ENCODE assay signal across 19 cellular contexts in the genomic region with DNA sequence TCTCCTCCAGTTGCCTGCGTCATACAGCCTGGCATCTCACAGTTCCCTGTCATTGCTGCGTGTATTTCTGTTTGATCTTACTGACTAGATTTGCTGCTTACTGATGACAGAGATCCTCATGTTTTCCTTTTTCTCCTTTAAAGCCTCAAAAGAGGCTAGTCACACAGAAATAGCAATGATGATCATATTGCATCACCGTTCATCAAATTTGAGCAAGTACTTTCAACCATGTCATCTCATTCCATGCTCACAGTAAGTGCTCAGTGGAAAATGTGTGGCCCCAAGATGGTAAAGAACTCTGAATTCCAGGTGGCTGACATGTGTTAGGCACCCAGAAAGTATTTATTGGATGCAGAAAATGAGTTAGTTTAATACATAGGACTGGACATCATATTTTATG.
DNase-seq lines count a peak whose midpoint lies in the region; ATAC-seq, FAIRE-seq and TF ChIP-seq lines count a peak whose summit lies in the region.
"Had no signal": no experiment of that assay in that cellular context is flagged by ENCODE, and none has a peak within 500 bp of the region (broad histone marks: within the 10 kb centered on the region; RNA-seq: fewer than 3 reads in every experiment).

No MANE protein-coding gene starts in this region.

- H3K27me3 Mint-ChIP-seq in dendritic cell treated with granulocyte-macrophage colony-stimulating factor and Interleukin-4, amounts not matched to agents 40 ng/mL and 50 ng/mL, for 4 days, result no peaks in the 10 kb centered on the region
- H3K27me3 Mint-ChIP-seq in naive thymus-derived CD4-positive, alpha-beta T cell, result peaks cover 0 to 26% (median 0%) of the 10 kb centered on the region in 5 donors

- H2AFZ ChIP-seq in HepG2 (ENCODE audit: low read length), result no peak overlapping the region

- no peak for TF ChIP-seq RAD21 in HepG2 (CRISPR knock-in tag; IDR thresholded peaks at IDR 0.05)

- TF ChIP-seq CTCF in HepG2 (CRISPR knock-in tag; IDR thresholded peaks at IDR 0.05), result no peak
- no peak for TF ChIP-seq CTCF in right lobe of liver (IDR thresholded peaks at IDR 0.05)

- ATAC-seq in HepG2, result no peak
- ATAC-seq in right lobe of liver, result no peak
- ATAC-seq in naive thymus-derived CD4-positive, alpha-beta T cell, result no peak
- no peak for ATAC-seq in GM18498 (IDR thresholded peaks at IDR 0.05; ENCODE audit: unreplicated experiment)
- ATAC-seq: HCT116, PC-3 had no signal

- WGBS in HepG2 (ENCODE audit: low lambda C conversion rate), result 91% methylated on average over 3 of the region's 3 CpGs
- WGBS in right lobe of liver (ENCODE audit: insufficient coverage, low coverage, low lambda C conversion rate, missing lambda C conversion rate), result 88% methylated on average over 3 of the region's 3 CpGs

- no peaks in the 10 kb centered on the region for H3K27me3 ChIP-seq in HepG2 (ENCODE audit: control insufficient read depth in 1 of 2, insufficient read depth in 2 of 2, low read length in 2 of 2)
- H3K27me3 ChIP-seq in right lobe of liver, result no peaks in the 10 kb centered on the region
- no peaks in the 10 kb centered on the region for H3K27me3 ChIP-seq in naive thymus-derived CD4-positive, alpha-beta T cell (ENCODE audit: control insufficient read depth in 2 of 2, insufficient read depth in 2 of 2, low read length in 2 of 2)
- H3K27me3 ChIP-seq: MG63, SJSA1 had no signal

- CTCF ChIA-PET in HepG2 (lab: Yijun Ruan, JAX; ENCODE audit: low intra/inter-chr PET ratio, low total read pairs), result no interaction called here
- CTCF ChIA-PET in naive thymus-derived CD4-positive, alpha-beta T cell (lab: Charles Lee), result no interaction called here

- intact Hi-C loops in HepG2 (cut with micrococcal nuclease; ENCODE audit: unreplicated experiment), result no loop called here
- intact Hi-C loops in right lobe of liver (cut with DNase I), result no loop called here
- intact Hi-C loops in dendritic cell treated with granulocyte-macrophage colony-stimulating factor and Interleukin-4, amounts not matched to agents 40 ng/mL and 50 ng/mL, for 4 days (cut with micrococcal nuclease), result no loop called here
- intact Hi-C loops in naive thymus-derived CD4-positive, alpha-beta T cell (cut with micrococcal nuclease), result no loop called here

- H3K9me3 ChIP-seq in HepG2 (ENCODE audit: low read length) (no peaks in the 10 kb centered on the region), right lobe of liver (no peaks in the 10 kb centered on the region)
- no peaks in the 10 kb centered on the region for H3K9me3 ChIP-seq in naive thymus-derived CD4-positive, alpha-beta T cell (ENCODE audit: control insufficient read depth in 2 of 3, low read length in 3 of 3)
- H3K9me3 ChIP-seq: MG63, SJSA1 had no signal

- peak overlapping the region; percentile 16 for H3K27ac Mint-ChIP-seq in dendritic cell treated with granulocyte-macrophage colony-stimulating factor and Interleukin-4, amounts not matched to agents 40 ng/mL and 50 ng/mL, for 4 days
- H3K27ac Mint-ChIP-seq in naive thymus-derived CD4-positive, alpha-beta T cell, result peak overlapping the region in 1 of 9 donors; percentile 26

- no peaks in the 10 kb centered on the region for H3K79me2 ChIP-seq in HepG2 (ENCODE audit: insufficient read depth, low read length)

- POLR2A ChIA-PET in HepG2 (lab: Yijun Ruan, JAX), result no interaction called here
- POLR2A ChIA-PET in naive thymus-derived CD4-positive, alpha-beta T cell (lab: Charles Lee), result no interaction called here

- H3K4me1 ChIP-seq in HepG2 (ENCODE audit: insufficient read depth, low read length), result peaks cover 7% of the 10 kb centered on the region; the same call in 1 of the 2 replicates
- no peaks in the 10 kb centered on the region for H3K4me1 ChIP-seq in right lobe of liver
- H3K4me1 ChIP-seq in naive thymus-derived CD4-positive, alpha-beta T cell (ENCODE audit: control insufficient read depth in 2 of 2, insufficient read depth in 2 of 2, low read length in 2 of 2), result peaks cover 5 to 8% of the 10 kb centered on the region in 2 donors
- H3K4me1 ChIP-seq: SJSA1 had no signal

- H3K36me3 ChIP-seq in HepG2 (replicated peaks in 1 of 2; ENCODE audit: control insufficient read depth in 1 of 2, insufficient read depth in 2 of 2, low read length in 2 of 2), result peaks cover 14 to 58% of the 10 kb centered on the region in 2 experiments; a peak in 4 of 5 replicates
- peaks cover 0 to 7% (median 2%) of the 10 kb centered on the region in 4 donors for H3K36me3 ChIP-seq in right lobe of liver
- no peaks in the 10 kb centered on the region for H3K36me3 ChIP-seq in naive thymus-derived CD4-positive, alpha-beta T cell (ENCODE audit: control insufficient read depth in 2 of 3, insufficient read depth in 3 of 3, low read length in 3 of 3)
- H3K36me3 ChIP-seq: MG63 had no signal

- no peak overlapping the region for H3K4me3 ChIP-seq in HepG2 (replicated peaks in 1 of 3; ENCODE audit: insufficient read depth in 1 of 3, low read depth in 2 of 3, low read length in 3 of 3)
- H3K4me3 ChIP-seq in right lobe of liver, result no peak overlapping the region
- H3K4me3 ChIP-seq in naive thymus-derived CD4-positive, alpha-beta T cell (ENCODE audit: low read length), result no peak overlapping the region
- H3K4me3 ChIP-seq: MG63, SJSA1 had no signal

- H3K27ac ChIP-seq in HepG2 (ENCODE audit: extremely low read length, insufficient read depth, low read length), result no peak overlapping the region
- no peak overlapping the region for H3K27ac ChIP-seq in right lobe of liver
- H3K27ac ChIP-seq in naive thymus-derived CD4-positive, alpha-beta T cell (ENCODE audit: low read depth, low read length), result no peak overlapping the region
- H3K27ac ChIP-seq: RWPE1, SJSA1 had no signal

- no peak for FAIRE-seq in HepG2 (lab: Jason Lieb, UNC)

- H3K4me3 Mint-ChIP-seq in dendritic cell treated with granulocyte-macrophage colony-stimulating factor and Interleukin-4, amounts not matched to agents 40 ng/mL and 50 ng/mL, for 4 days, result no peak overlapping the region
- H3K4me3 Mint-ChIP-seq in naive thymus-derived CD4-positive, alpha-beta T cell, result peak overlapping the region in 1 of 10 donors; percentile 2

- in situ Hi-C loops in HepG2 (cut with HindIII; ENCODE audit: extremely low pct_ligation_motif_present, low pct_unique_long_range_greater_than_20kb), result no loop called here

- no peak for DNase-seq in HepG2 (ENCODE audit: low spot score)
- DNase-seq in right lobe of liver, result no peak
- peak; percentile 26 for DNase-seq in MV-4-11 (lab: John Stamatoyannopoulos, UW)
- no peak for DNase-seq in naive thymus-derived CD4-positive, alpha-beta T cell
- no peak for DNase-seq in NOMO-1 treated with DMSO at 0.1 percent for 48 hours (lab: John Stamatoyannopoulos, UW; ENCODE audit: unreplicated experiment)
- DNase-seq: AML-193; CD4-positive, CD25-positive, alpha-beta regulatory T cell; Karpas-422; MG63; NCI-H187 treated with DMSO at 0.1 percent for 48 hours; NCI-H2171 treated with DMSO at 0.1 percent for 48 hours; NCI-H446 treated with DMSO at 0.1 percent for 48 hours; NK-92 treated with Interleukin-12 subunit alpha and Interleukin-12 subunit beta, amount 100 ng/mL, for 24 hours; PC-3 had no signal

- no peak overlapping the region for H3K4me2 ChIP-seq in HepG2 (ENCODE audit: low read depth, low read length)

- 0 out of 2 replicates have a peak, but pooled peaks cover 3% of the 10 kb centered on the region for H4K20me1 ChIP-seq in HepG2 (ENCODE audit: insufficient read depth, low read length)

- TF ChIP-seq POLR2A in HepG2 (IDR thresholded peaks at IDR 0.05; ENCODE audit: insufficient read depth in 1 of 2, low read depth in 2 of 2, low read length in 2 of 2), result no peak
- no peak for TF ChIP-seq POLR2A in right lobe of liver (IDR thresholded peaks at IDR 0.05)

- H3K9me3 Mint-ChIP-seq in dendritic cell treated with granulocyte-macrophage colony-stimulating factor and Interleukin-4, amounts not matched to agents 40 ng/mL and 50 ng/mL, for 4 days, result no peaks in the 10 kb centered on the region
- no peaks in the 10 kb centered on the region for H3K9me3 Mint-ChIP-seq in naive thymus-derived CD4-positive, alpha-beta T cell
- H3K9me3 Mint-ChIP-seq: CD4-positive, CD25-positive, alpha-beta regulatory T cell had no signal

- H3K9ac ChIP-seq in HepG2 (ENCODE audit: insufficient read depth, low read depth, low read length), result no peak overlapping the region

- TF ChIP-seq EP300 in HepG2 (IDR thresholded peaks at IDR 0.05; ENCODE audit: low read depth in 2 of 2, low read length in 2 of 2) (no peak), HepG2 (CRISPR knock-in tag; IDR thresholded peaks at IDR 0.05; ENCODE audit: borderline replicate concordance) (no peak)

- peaks cover 95% of the 10 kb centered on the region for H3K36me3 Mint-ChIP-seq in dendritic cell treated with granulocyte-macrophage colony-stimulating factor and Interleukin-4, amounts not matched to agents 40 ng/mL and 50 ng/mL, for 4 days (ENCODE audit: low read depth)
- peaks cover 0 to 6% (median 0%) of the 10 kb centered on the region in 5 donors for H3K36me3 Mint-ChIP-seq in naive thymus-derived CD4-positive, alpha-beta T cell
- H3K36me3 Mint-ChIP-seq: CD4-positive, CD25-positive, alpha-beta regulatory T cell had no signal

- BruUV-seq in HepG2 (replicated peaks; lab: Mats Ljungman, UMichigan), result no TSS peak

- H3K4me1 Mint-ChIP-seq in dendritic cell treated with granulocyte-macrophage colony-stimulating factor and Interleukin-4, amounts not matched to agents 40 ng/mL and 50 ng/mL, for 4 days (ENCODE audit: low read depth), result peaks cover 36% of the 10 kb centered on the region
- H3K4me1 Mint-ChIP-seq in naive thymus-derived CD4-positive, alpha-beta T cell, result peaks cover 6 to 21% (median 10%) of the 10 kb centered on the region in 7 donors

TF ChIP-seq in HepG2, 621 proteins besides CTCF, POLR2A, EP300 and RAD21:
- 0 out of 2 replicates have a peak, but pooled peaks have one; percentile 15 for TF ChIP-seq CEBPB (IDR thresholded peaks at IDR 0.05; ENCODE audit: borderline replicate concordance, low read depth, low read length)
- TF ChIP-seq ATF7 (IDR thresholded peaks at IDR 0.05), result peak; percentile 33; the same call in 1 of the 2 replicates
- TF ChIP-seq ATF7 (CRISPR knock-in tag; IDR thresholded peaks at IDR 0.05), result no peak
- TF ChIP-seq ZKSCAN8 (CRISPR knock-in tag; IDR thresholded peaks at IDR 0.05; ENCODE audit: borderline replicate concordance), result no peak
